8 cellular contexts compared by ENCODE assay signal in genomic region chr9:28774433-28775029, GRCh38.
A peak's percentile ranks its signal among the peaks of the same experiment; 100 is the strongest.
DNase-seq lines count a peak whose midpoint lies in the region; ATAC-seq and TF ChIP-seq lines count a peak whose summit lies in the region.

No MANE protein-coding gene starts in this region.

- H2BK120ac ChIP-seq in mesenchymal stem cell (ENCODE audit: low read depth, low read length), result no peak overlapping the region

- H3K79me1 ChIP-seq in mesenchymal stem cell (replicated peaks; ENCODE audit: low read length, poor library complexity, severe bottlenecking), result no peaks in the 10 kb centered on the region

- peaks cover 5% of the 10 kb centered on the region for H3K36me3 Mint-ChIP-seq in natural killer cell
- H3K36me3 Mint-ChIP-seq in natural killer cell treated with Interleukin-12 subunit alpha and Interleukin-12 subunit beta and Interleukin-15 and Interleukin-18, amount 100 ng/mL, for 72 hours, result peaks cover 12% of the 10 kb centered on the region
- no peaks in the 10 kb centered on the region for H3K36me3 Mint-ChIP-seq in activated CD8-positive, alpha-beta memory T cell treated with anti-CD3 and anti-CD28 coated beads, Interleukin-2, amount 10 ng/mL, durations not matched to agents 7 days and 5 days

- peaks cover 0 to 14% of the 10 kb centered on the region in 2 donors for H3K4me1 Mint-ChIP-seq in natural killer cell
- H3K4me1 Mint-ChIP-seq in natural killer cell treated with Interleukin-12 subunit alpha and Interleukin-12 subunit beta and Interleukin-15 and Interleukin-18, amount 100 ng/mL, for 72 hours (ENCODE audit: low read depth in 2 of 2), result peaks cover 0 to 12% of the 10 kb centered on the region in 2 donors
- no peaks in the 10 kb centered on the region for H3K4me1 Mint-ChIP-seq in activated CD8-positive, alpha-beta memory T cell treated with anti-CD3 and anti-CD28 coated beads, Interleukin-2, amount 10 ng/mL, durations not matched to agents 7 days and 5 days

- ATAC-seq in natural killer cell (peak in 1 of 3 donors; percentile 26), HG02970 (IDR thresholded peaks at IDR 0.05; ENCODE audit: low FRiP score, unreplicated experiment) (no peak), GM21528 (IDR thresholded peaks at IDR 0.05; ENCODE audit: low FRiP score, unreplicated experiment) (no peak)
- ATAC-seq in natural killer cell treated with Interleukin-12 subunit alpha and Interleukin-12 subunit beta and Interleukin-15 and Interleukin-18, amount 100 ng/mL, for 72 hours, result no peak
- no peak for ATAC-seq in activated CD8-positive, alpha-beta memory T cell treated with anti-CD3 and anti-CD28 coated beads, Interleukin-2, amount 10 ng/mL, durations not matched to agents 7 days and 5 days

- no peak for DNase-seq in natural killer cell
- DNase-seq in natural killer cell treated with Interleukin-12 subunit alpha and Interleukin-12 subunit beta and Interleukin-15 and Interleukin-18, amount 100 ng/mL, for 72 hours (ENCODE audit: low spot score), result no peak
- peak; percentile 56 for DNase-seq in NCI-H1694 treated with DMSO at 0.1 percent for 48 hours (lab: John Stamatoyannopoulos, UW)
- peak; percentile 50 for DNase-seq in astrocyte of the spinal cord (ENCODE audit: low read depth, low spot score)
- peak; percentile 61 for DNase-seq in mesenchymal stem cell
- DNase-seq in activated CD8-positive, alpha-beta memory T cell treated with anti-CD3 and anti-CD28 coated beads, Interleukin-2, amount 10 ng/mL, durations not matched to agents 7 days and 5 days, result no peak

- no peaks in the 10 kb centered on the region for H3K9me3 ChIP-seq in mesenchymal stem cell (ENCODE audit: control insufficient read depth, low read length)

- H4K8ac ChIP-seq in mesenchymal stem cell (ENCODE audit: low read length), result no peak overlapping the region

- H3K14ac ChIP-seq in mesenchymal stem cell (ENCODE audit: low read length in 2 of 2), result no peak overlapping the region

- no peak overlapping the region for H3K27ac Mint-ChIP-seq in natural killer cell
- H3K27ac Mint-ChIP-seq in natural killer cell treated with Interleukin-12 subunit alpha and Interleukin-12 subunit beta and Interleukin-15 and Interleukin-18, amount 100 ng/mL, for 72 hours, result no peak overlapping the region
- H3K27ac Mint-ChIP-seq in activated CD8-positive, alpha-beta memory T cell treated with anti-CD3 and anti-CD28 coated beads, Interleukin-2, amount 10 ng/mL, durations not matched to agents 7 days and 5 days, result no peak overlapping the region

- no peak overlapping the region for H2AK5ac ChIP-seq in mesenchymal stem cell (ENCODE audit: low read length, severe bottlenecking)

- H3K9me3 Mint-ChIP-seq in natural killer cell, result peaks cover 0 to 2% of the 10 kb centered on the region in 2 donors
- peaks cover 14% of the 10 kb centered on the region for H3K9me3 Mint-ChIP-seq in natural killer cell treated with Interleukin-12 subunit alpha and Interleukin-12 subunit beta and Interleukin-15 and Interleukin-18, amount 100 ng/mL, for 72 hours
- no peaks in the 10 kb centered on the region for H3K9me3 Mint-ChIP-seq in activated CD8-positive, alpha-beta memory T cell treated with anti-CD3 and anti-CD28 coated beads, Interleukin-2, amount 10 ng/mL, durations not matched to agents 7 days and 5 days (ENCODE audit: low read depth)

- no peak overlapping the region for H2BK5ac ChIP-seq in mesenchymal stem cell (ENCODE audit: low read depth, low read length, poor library complexity, severe bottlenecking)

- peak; percentile 64 for TF ChIP-seq CTCF in natural killer cell (IDR thresholded peaks at IDR 0.05)
- peak; percentile 53 for TF ChIP-seq CTCF in astrocyte of the spinal cord (IDR thresholded peaks at IDR 0.05; ENCODE audit: low read depth, low read length)

- no peak overlapping the region for H2AFZ ChIP-seq in mesenchymal stem cell (ENCODE audit: low read depth, low read length)

- H2BK12ac ChIP-seq in mesenchymal stem cell (ENCODE audit: low read length in 2 of 2), result no peak overlapping the region

- no peak overlapping the region for H3K9ac ChIP-seq in mesenchymal stem cell (ENCODE audit: low read length)

- H3K4me1 ChIP-seq in mesenchymal stem cell (ENCODE audit: control insufficient read depth, insufficient read depth, low read depth, low read length), result no peaks in the 10 kb centered on the region

- H3K27me3 ChIP-seq in mesenchymal stem cell (ENCODE audit: control insufficient read depth in 1 of 2, insufficient read depth in 1 of 2, low read length in 2 of 2), result no peaks in the 10 kb centered on the region

- H3K18ac ChIP-seq in mesenchymal stem cell (ENCODE audit: low read depth in 1 of 2, low read length in 2 of 2), result no peak overlapping the region

- no peak overlapping the region for H3K4me2 ChIP-seq in mesenchymal stem cell (ENCODE audit: low read length, poor library complexity, severe bottlenecking)

- H3K27me3 Mint-ChIP-seq in natural killer cell (ENCODE audit: low read depth in 2 of 2), result no peaks in the 10 kb centered on the region
- H3K27me3 Mint-ChIP-seq in natural killer cell treated with Interleukin-12 subunit alpha and Interleukin-12 subunit beta and Interleukin-15 and Interleukin-18, amount 100 ng/mL, for 72 hours, result no peaks in the 10 kb centered on the region
- H3K27me3 Mint-ChIP-seq in activated CD8-positive, alpha-beta memory T cell treated with anti-CD3 and anti-CD28 coated beads, Interleukin-2, amount 10 ng/mL, durations not matched to agents 7 days and 5 days, result no peaks in the 10 kb centered on the region

- no peak overlapping the region for H3K27ac ChIP-seq in mesenchymal stem cell (ENCODE audit: low read length, poor library complexity, severe bottlenecking)

- no peak overlapping the region for H3K4me3 ChIP-seq in astrocyte of the spinal cord (ENCODE audit: low read depth, low read length)
- H3K4me3 ChIP-seq in mesenchymal stem cell (ENCODE audit: insufficient read depth in 1 of 2, low read depth in 1 of 2, low read length in 2 of 2), result no peak overlapping the region

- CTCF ChIA-PET in activated CD8-positive, alpha-beta memory T cell treated with anti-CD3 and anti-CD28 coated beads, Interleukin-2, amount 10 ng/mL, durations not matched to agents 7 days and 5 days (lab: Charles Lee), result interaction anchor here (0.7 kb wide), 1 partner anchor 11 kb away, joined by 3 read pairs; no protein-coding TSS in a partner anchor

- intact Hi-C loops in natural killer cell (cut with micrococcal nuclease), result loop anchor here (5.0 to 10.0 kb wide), 2 partner anchors 440 to 918 kb away; partner anchors contain the start of gene LINGO2

- H4K91ac ChIP-seq in mesenchymal stem cell (ENCODE audit: low read length), result no peak overlapping the region

- no peak overlapping the region for H2BK15ac ChIP-seq in mesenchymal stem cell (ENCODE audit: low read depth, poor library complexity, severe bottlenecking)

- no peak overlapping the region for H3K23ac ChIP-seq in mesenchymal stem cell (ENCODE audit: low read length in 2 of 2)

- H3K36me3 ChIP-seq in mesenchymal stem cell (ENCODE audit: control insufficient read depth in 1 of 2, insufficient read depth in 2 of 2, low read depth in 1 of 2, low read length in 2 of 2), result no peaks in the 10 kb centered on the region

- 24% methylated on average over 4 of the region's 5 CpGs for WGBS in mesenchymal stem cell

- H3K4me3 Mint-ChIP-seq in natural killer cell, result no peak overlapping the region
- no peak overlapping the region for H3K4me3 Mint-ChIP-seq in natural killer cell treated with Interleukin-12 subunit alpha and Interleukin-12 subunit beta and Interleukin-15 and Interleukin-18, amount 100 ng/mL, for 72 hours
- H3K4me3 Mint-ChIP-seq in activated CD8-positive, alpha-beta memory T cell treated with anti-CD3 and anti-CD28 coated beads, Interleukin-2, amount 10 ng/mL, durations not matched to agents 7 days and 5 days, result no peak overlapping the region

- H3K4ac ChIP-seq in mesenchymal stem cell (ENCODE audit: low read depth in 1 of 2, low read length in 2 of 2), result no peak overlapping the region

- in situ Hi-C loops in astrocyte of the spinal cord (cut with HindIII; ENCODE audit: low sequenced_read_pairs), result no loop called here

Comparison
In these comparisons a context has a peak if more than half of its experiments do, and no peak if none do; other contexts are left out.
1. DNase-seq: peak in NCI-H1694 treated with DMSO at 0.1 percent for 48 hours (single experiment), astrocyte of the spinal cord (single experiment) and mesenchymal stem cell (single experiment); none in natural killer cell (single experiment), natural killer cell treated with Interleukin-12 subunit alpha and Interleukin-12 subunit beta and Interleukin-15 and Interleukin-18, amount 100 ng/mL, for 72 hours (single experiment) and activated CD8-positive, alpha-beta memory T cell treated with anti-CD3 and anti-CD28 coated beads, Interleukin-2, amount 10 ng/mL, durations not matched to agents 7 days and 5 days (single experiment).